In the genomic region with DNA sequence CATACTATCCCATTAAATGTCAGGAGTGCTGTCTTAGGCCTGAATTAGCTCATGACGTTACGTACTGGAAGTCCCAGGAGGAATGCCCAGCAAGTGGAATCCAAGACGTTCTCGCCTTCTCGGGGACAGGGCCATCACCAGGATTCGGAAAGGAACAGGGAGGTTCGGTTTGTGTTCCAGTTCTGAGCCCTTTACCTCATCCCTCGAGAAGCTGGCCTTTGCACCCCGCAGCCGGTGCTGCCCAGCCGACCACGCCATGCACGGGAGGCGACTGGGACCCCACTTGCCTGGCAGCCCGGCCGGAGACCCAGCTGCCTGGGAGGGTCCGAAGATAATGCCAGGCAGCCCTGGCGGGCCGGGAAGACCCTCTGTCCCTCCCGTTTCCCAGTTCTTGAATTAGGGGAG, we compare ENCODE assay signal across 9 cellular contexts. TPM values are rescaled to one million over a fixed set of nuclear protein-coding genes. Genes with fewer than 3 reads are reported as not detected.
DNase-seq lines count a peak whose midpoint lies in the region; ATAC-seq and TF ChIP-seq lines count a peak whose summit lies in the region.
"Had no signal": no experiment of that assay in that cellular context is flagged by ENCODE, and none has a peak within 500 bp of the region (broad histone marks: within the 10 kb centered on the region; RNA-seq: fewer than 3 reads in every experiment).

No MANE protein-coding gene starts in this region.

- in situ Hi-C loops in mammary epithelial cell (cut with MboI; ENCODE audit: low sequenced_read_pairs in 2 of 2): loop anchor here in 1 of 2 donors (5.0 kb wide), 1 partner anchor 84 kb away; no protein-coding TSS in a partner anchor

- H3K27ac Mint-ChIP-seq in stimulated activated naive CD8-positive, alpha-beta T cell treated with anti-CD3 and anti-CD28 coated beads, Interleukin-15, amount 100 ng/mL, for 72 hours: no peak overlapping the region

- peak overlapping the region; percentile 70 for H2AFZ ChIP-seq in mammary epithelial cell (ENCODE audit: low read depth, low read length)

- H3K9me3 ChIP-seq in HUES48 (ENCODE audit: control insufficient read depth, insufficient read depth, low read length) (no peaks in the 10 kb centered on the region), mammary epithelial cell (replicated peaks; ENCODE audit: insufficient read depth, low read length) (no peaks in the 10 kb centered on the region)

- no peak for ATAC-seq in stimulated activated naive CD8-positive, alpha-beta T cell treated with anti-CD3 and anti-CD28 coated beads, Interleukin-15, amount 100 ng/mL, for 72 hours

- H3K27me3 ChIP-seq in HUES48 (ENCODE audit: control insufficient read depth, insufficient read depth, low read length) (peaks cover 40% of the 10 kb centered on the region), mammary epithelial cell (ENCODE audit: insufficient read depth, low read length) (no peaks in the 10 kb centered on the region), layer of hippocampus (ENCODE audit: control insufficient read depth, insufficient read depth, low read length) (peaks cover 2% of the 10 kb centered on the region)

- H4K20me1 ChIP-seq in mammary epithelial cell (ENCODE audit: insufficient read depth, low read length): no peaks in the 10 kb centered on the region

- H3K4me3 ChIP-seq in HUES48 (ENCODE audit: low read depth, low read length) (peak overlapping the region; percentile 63), mammary epithelial cell (replicated peaks in 1 of 3; ENCODE audit: insufficient read depth in 1 of 3, low read depth in 2 of 3, low read length in 3 of 3) (peak overlapping the region in 2 of 3 experiments; percentile 73 to 85)

- peaks cover 15% of the 10 kb centered on the region for H3K4me1 ChIP-seq in HUES48 (ENCODE audit: control insufficient read depth, insufficient read depth, low read length)
- peaks cover 24% of the 10 kb centered on the region for H3K4me1 ChIP-seq in mammary epithelial cell (ENCODE audit: insufficient read depth, low read length)

- peak overlapping the region; percentile 26 for H3K27ac ChIP-seq in HUES48 (ENCODE audit: low read depth, low read length)
- H3K27ac ChIP-seq in mammary epithelial cell (ENCODE audit: insufficient read depth, low read depth, low read length): no peak overlapping the region
- H3K27ac ChIP-seq in layer of hippocampus (ENCODE audit: low read depth, low read length): peak overlapping the region; percentile 89

- no TSS peak for BruUV-seq in mammary epithelial cell (replicated peaks; lab: Mats Ljungman, UMichigan)

- H3K9ac ChIP-seq in HUES48 (ENCODE audit: low read depth, low read length) (peak overlapping the region; percentile 38; the same call in 1 of the 2 replicates), mammary epithelial cell (ENCODE audit: insufficient read depth, low read length) (peak overlapping the region; percentile 27)

- no peak for DNase-seq in mammary epithelial cell
- DNase-seq in stimulated activated naive CD8-positive, alpha-beta T cell treated with anti-CD3 and anti-CD28 coated beads, Interleukin-15, amount 100 ng/mL, for 72 hours: no peak
- DNase-seq in NCI-H1092 treated with DMSO at 0.1 percent for 48 hours (lab: John Stamatoyannopoulos, UW): no peak
- DNase-seq in DMS79 (lab: John Stamatoyannopoulos, UW): no peak
- no peak for DNase-seq in UCSD-AML1 (lab: John Stamatoyannopoulos, UW; ENCODE audit: unreplicated experiment)
- no peak for DNase-seq in SKM-1 treated with dmso at 0.1 percent for 144 hours (lab: John Stamatoyannopoulos, UW; ENCODE audit: unreplicated experiment)
- DNase-seq: SIG-M5 had no signal

- H3K36me3 ChIP-seq in HUES48 (ENCODE audit: control insufficient read depth, insufficient read depth, low read length) (no peaks in the 10 kb centered on the region), mammary epithelial cell (ENCODE audit: insufficient read depth, low read length) (no peaks in the 10 kb centered on the region)

- peak overlapping the region; percentile 93 for H3K4me2 ChIP-seq in mammary epithelial cell (ENCODE audit: insufficient read depth, low read depth, low read length)

- peak overlapping the region; percentile 4 to 46 for H3K4me3 Mint-ChIP-seq in stimulated activated naive CD8-positive, alpha-beta T cell treated with anti-CD3 and anti-CD28 coated beads, Interleukin-15, amount 100 ng/mL, for 72 hours

- H3K9me3 Mint-ChIP-seq in stimulated activated naive CD8-positive, alpha-beta T cell treated with anti-CD3 and anti-CD28 coated beads, Interleukin-15, amount 100 ng/mL, for 72 hours: no peaks in the 10 kb centered on the region

- dilution Hi-C loops in mammary epithelial cell (cut with HindIII; ENCODE audit: low sequenced_read_pairs): loop anchor here (25.0 kb wide), 1 partner anchor 374 kb away; no protein-coding TSS in a partner anchor

- H3K4me1 Mint-ChIP-seq in stimulated activated naive CD8-positive, alpha-beta T cell treated with anti-CD3 and anti-CD28 coated beads, Interleukin-15, amount 100 ng/mL, for 72 hours: peaks cover 23% of the 10 kb centered on the region

- TF ChIP-seq CTCF in mammary epithelial cell (conservative IDR thresholded peaks at IDR 0.05 in 1 of 2, IDR thresholded peaks at IDR 0.05 in 1 of 2; ENCODE audit: extremely low read depth in 1 of 2, insufficient read depth in 1 of 2, low read depth in 1 of 2, low read length in 2 of 2): no peak

- peaks cover 62% of the 10 kb centered on the region for H3K27me3 Mint-ChIP-seq in stimulated activated naive CD8-positive, alpha-beta T cell treated with anti-CD3 and anti-CD28 coated beads, Interleukin-15, amount 100 ng/mL, for 72 hours

- peaks cover 45% of the 10 kb centered on the region for H3K79me2 ChIP-seq in mammary epithelial cell (ENCODE audit: insufficient read depth, low read length)

- intact Hi-C loops in mammary epithelial cell (cut with micrococcal nuclease): no loop called here

- CTCF ChIA-PET in mammary epithelial cell (lab: Charles Lee; ENCODE audit: low non-redundant PET): interaction anchor here (0.7 kb wide), 1 partner anchor 44 kb away, joined by 4 read pairs; no protein-coding TSS in a partner anchor

- 76% methylated on average over 10 of the region's 20 CpGs for WGBS in mammary epithelial cell (ENCODE audit: low coverage, missing lambda C conversion rate)

RNA-seq across cellular contexts. Expression of gene CHST3, which starts 0.8 kb away (rescaled TPM):
- 10 to 100 TPM; 32.4 to 85.0 TPM for total RNA-seq in mammary epithelial cell
- polyA plus RNA-seq in mammary epithelial cell: 18.1 TPM
- 35.7 TPM for polyA minus RNA-seq in mammary epithelial cell
